ENCODE assay signal across 8 cellular contexts in genomic region chr3:50337175-50337861, GRCh38. TPM values are rescaled to one million over a fixed set of nuclear protein-coding genes. Genes with fewer than 3 reads are reported as not detected.
DNase-seq lines count a peak whose midpoint lies in the region; ATAC-seq and TF ChIP-seq lines count a peak whose summit lies in the region.

No MANE protein-coding gene starts in this region.

- H3K27me3 ChIP-seq in kidney epithelial cell (ENCODE audit: control insufficient read depth, insufficient read depth, low read length), result peaks cover 11% of the 10 kb centered on the region

- no peak for TF ChIP-seq CTCF in kidney epithelial cell (IDR thresholded peaks at IDR 0.05; ENCODE audit: insufficient read depth, low read length, poor library complexity, severe bottlenecking)

- peak; percentile 72 for ATAC-seq in HG03378 (IDR thresholded peaks at IDR 0.05; ENCODE audit: unreplicated experiment)

- DNase-seq in AML-193 (lab: John Stamatoyannopoulos, UW), result peak; percentile 100
- peak; percentile 94 for DNase-seq in NCI-H446 treated with DMSO at 0.1 percent for 48 hours (lab: John Stamatoyannopoulos, UW)
- DNase-seq in activated CD4-positive, CD25-positive, alpha-beta regulatory T cell treated with anti-CD3 and anti-CD28 coated beads, Interleukin-2, amount 50 U/mL, for 72 hours, result peak; percentile 95
- peak; percentile 93 to 96 for DNase-seq in cerebellar nuclear complex (lab: John Stamatoyannopoulos, UW)
- DNase-seq in kidney epithelial cell (ENCODE audit: low read depth), result peak; percentile 95
- DNase-seq in stimulated activated CD4-positive, alpha-beta T cell treated with anti-CD3 and anti-CD28 coated beads, Interleukin-15, amount 100 ng/mL, for 24 hours, result peak; percentile 99

- peak overlapping the region; percentile 74 for H3K4me3 ChIP-seq in kidney epithelial cell (ENCODE audit: low read depth, low read length)

- no peaks in the 10 kb centered on the region for H3K36me3 ChIP-seq in kidney epithelial cell (ENCODE audit: control insufficient read depth, insufficient read depth, low read length)

- TF ChIP-seq POLR2A in GM19099 (IDR thresholded peaks at IDR 0.05; ENCODE audit: extremely low read depth, insufficient read length, low read depth), result peak; percentile 82

RNA-seq across cellular contexts. Expression of gene RASSF1, which starts 3.3 kb away (rescaled TPM):
- total RNA-seq in kidney epithelial cell, result 16.6 and 19.9 TPM in 2 replicates

RNA-seq across cellular contexts. Expression of gene ZMYND10, which starts 8.2 kb away (rescaled TPM):
- 1.7 TPM in 1 of 2 replicates, not detected in the other for total RNA-seq in kidney epithelial cell

RNA-seq across cellular contexts. Expression of gene TUSC2, which starts 9.3 kb away (rescaled TPM):
- 40.3 and 58.3 TPM in 2 replicates for total RNA-seq in kidney epithelial cell

RNA-seq across cellular contexts. Expression of gene NPRL2, which starts 13.3 kb away (rescaled TPM):
- 18.0 and 19.0 TPM in 2 replicates for total RNA-seq in kidney epithelial cell

RNA-seq across cellular contexts. Expression of gene CYB561D2, which starts 13.3 kb away (rescaled TPM):
- total RNA-seq in kidney epithelial cell, result 22.3 and 24.0 TPM in 2 replicates

Comparison
In these comparisons a context has a peak if more than half of its experiments do, and no peak if none do; other contexts are left out.
1. Peak in every context shown above with its lines: DNase-seq, ATAC-seq and H3K4me3 ChIP-seq.